In the genomic region with DNA sequence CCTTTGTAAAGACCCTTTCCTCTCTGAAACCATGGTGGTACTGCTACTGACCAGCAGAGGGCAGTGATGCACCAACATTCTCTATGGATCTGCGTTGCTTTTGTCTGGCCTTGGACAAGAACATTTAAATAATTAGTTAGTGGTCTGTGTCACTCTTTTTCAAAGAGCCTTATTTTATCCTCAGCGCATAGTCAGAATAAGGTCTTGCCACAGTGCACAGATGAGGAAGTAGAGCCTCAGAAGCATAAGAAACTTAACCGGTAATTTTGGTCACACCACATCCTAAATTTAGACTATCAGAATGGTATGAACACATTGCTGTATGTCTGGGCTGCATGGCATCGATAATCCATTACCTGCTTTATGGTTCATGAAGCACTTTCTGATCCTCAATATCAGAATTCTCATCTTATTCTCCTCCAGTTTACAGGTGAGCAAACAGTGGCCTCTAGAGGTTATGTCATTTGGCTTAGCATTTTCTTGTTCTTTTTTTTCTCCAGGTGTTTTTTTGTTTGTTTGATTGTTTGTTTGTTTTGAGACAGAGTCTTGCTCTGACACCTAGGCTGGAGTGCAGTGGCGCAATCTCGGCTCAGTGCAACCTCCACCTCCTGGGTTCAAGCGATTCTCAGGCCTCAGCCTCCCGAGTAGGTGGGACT, we compare ENCODE assay signal across 8 cellular contexts. TPM values are rescaled to one million over a fixed set of nuclear protein-coding genes. Genes with fewer than 3 reads are reported as not detected.
DNase-seq lines count a peak whose midpoint lies in the region; ATAC-seq, FAIRE-seq and TF ChIP-seq lines count a peak whose summit lies in the region.

No MANE protein-coding gene starts in this region.

- TF ChIP-seq EP300 in esophagus muscularis mucosa (IDR thresholded peaks at IDR 0.05), result no peak

- H3K36me3 Mint-ChIP-seq in nephron (ENCODE audit: low read depth), result no peaks in the 10 kb centered on the region

- H3K27ac ChIP-seq in esophagus muscularis mucosa (replicated peaks in 1 of 4), result peak overlapping the region; percentile 17 to 74 (median 60)

- TF ChIP-seq POLR2A in esophagus muscularis mucosa (IDR thresholded peaks at IDR 0.05; ENCODE audit: low read depth), result no peak

- intact Hi-C loops in esophagus muscularis mucosa (cut with DNase I), result loop anchor here (5.0 kb wide), 2 partner anchors 122 to 182 kb away; a partner anchor contains a TSS

- no peaks in the 10 kb centered on the region for H3K9me3 Mint-ChIP-seq in nephron

- H3K27ac Mint-ChIP-seq in nephron, result peak overlapping the region; percentile 1 to 23 (median 18)

- WGBS in esophagus muscularis mucosa, result 58% methylated on average over 8 of the region's 8 CpGs

- H3K27me3 Mint-ChIP-seq in nephron (ENCODE audit: low read depth), result peaks cover 3% of the 10 kb centered on the region

- no peaks in the 10 kb centered on the region for H3K9me3 ChIP-seq in esophagus muscularis mucosa

- TF ChIP-seq CTCF in esophagus muscularis mucosa (IDR thresholded peaks at IDR 0.05) (peak; percentile 85 to 95 (median 86)), nephron (IDR thresholded peaks at IDR 0.05; ENCODE audit: unreplicated experiment in 3 of 3) (peak; percentile 92 to 96 (median 92))

- H3K36me3 ChIP-seq in esophagus muscularis mucosa, result no peaks in the 10 kb centered on the region

- peak; percentile 89 for ATAC-seq in GM21447 (IDR thresholded peaks at IDR 0.05; ENCODE audit: unreplicated experiment)

- no peak overlapping the region for H3K4me3 Mint-ChIP-seq in nephron

- no peak for FAIRE-seq in HTR-8/SVneo (lab: Jason Lieb, UNC)

- H3K4me1 Mint-ChIP-seq in nephron, result peaks cover 26% of the 10 kb centered on the region

- H3K4me3 ChIP-seq in esophagus muscularis mucosa, result no peak overlapping the region

- peaks cover 5 to 31% (median 20%) of the 10 kb centered on the region in 4 donors for H3K4me1 ChIP-seq in esophagus muscularis mucosa

- no peaks in the 10 kb centered on the region for H3K27me3 ChIP-seq in esophagus muscularis mucosa

- DNase-seq in DMS53 treated with DMSO at 0.1 percent for 48 hours (lab: John Stamatoyannopoulos, UW; ENCODE audit: unreplicated experiment) (peak; percentile 80), HTR-8/SVneo (ENCODE audit: insufficient read length, low spot score) (peak; percentile 52), OCI-M2 (lab: John Stamatoyannopoulos, UW; ENCODE audit: unreplicated experiment) (peak; percentile 52), activated T-cell treated with anti-CD3 and anti-CD28 coated beads for 48 hours (ENCODE audit: low read depth) (peak; percentile 34), esophagus muscularis mucosa (ENCODE audit: extremely low spot score) (no peak), stromal cell of bone marrow (ENCODE audit: low read depth) (peak; percentile 60)

RNA-seq across cellular contexts. Expression of a gene that starts 23.7 kb away (rescaled TPM):
- total RNA-seq in esophagus muscularis mucosa, result 10 to 100 TPM; 15.1 to 27.4 (median 15.9) TPM

RNA-seq across cellular contexts. Expression of a gene that starts 52.1 kb away (rescaled TPM):
- total RNA-seq in esophagus muscularis mucosa, result 10 to 100 TPM; 13.6 to 14.7 (median 13.9) TPM
